Comparison of ENCODE assay signal across 8 cellular contexts in genomic region chr11:65546217-65546958, GRCh38. TPM values are rescaled to one million over a fixed set of nuclear protein-coding genes. Genes with fewer than 3 reads are reported as not detected.
DNase-seq lines count a peak whose midpoint lies in the region; ATAC-seq and TF ChIP-seq lines count a peak whose summit lies in the region.

No MANE protein-coding gene starts in this region.

- DNase-seq in CD1c-positive myeloid dendritic cell (ENCODE audit: extremely low spot score) (peak; percentile 95), HL-60 (ENCODE audit: low read depth in 1 of 2, low spot score in 1 of 2) (peak; percentile 85 to 93), left cardiac atrium (peak; percentile 86), gastrocnemius medialis (peak in 1 of 2 donors; percentile 61), osteocyte (ENCODE audit: extremely low spot score, unreplicated experiment) (no peak)
- DNase-seq in activated T-helper 1 cell treated with anti-CD3 and anti-CD28 coated beads, Interleukin-12 subunit alpha, Interleukin-12 subunit beta, Interleukin-2, Interleukin-4 antibody, amounts not matched to agents 30 ng/mL and 10 ng/mL and 1 ng/mL, durations not matched to agents 14 hours and 24 hours and 36 hours (ENCODE audit: low spot score), result peak; percentile 96

- peaks cover 44% of the 10 kb centered on the region for H3K4me1 Mint-ChIP-seq in activated T-helper 1 cell treated with anti-CD3 and anti-CD28 coated beads, Interleukin-12 subunit alpha, Interleukin-12 subunit beta, Interleukin-2, Interleukin-4 antibody, amounts not matched to agents 30 ng/mL and 10 ng/mL and 1 ng/mL, durations not matched to agents 14 hours and 24 hours and 36 hours (ENCODE audit: low read depth)
- H3K4me1 Mint-ChIP-seq in osteocyte (ENCODE audit: unreplicated experiment), result peaks cover 10% of the 10 kb centered on the region

- in situ Hi-C loops in gastrocnemius medialis (cut with MboI; ENCODE audit: low sequenced_read_pairs in 4 of 4), result no loop called here

- no peaks in the 10 kb centered on the region for H3K79me2 ChIP-seq in OCI-LY3 (ENCODE audit: low read length)

- H3K27me3 Mint-ChIP-seq in activated T-helper 1 cell treated with anti-CD3 and anti-CD28 coated beads, Interleukin-12 subunit alpha, Interleukin-12 subunit beta, Interleukin-2, Interleukin-4 antibody, amounts not matched to agents 30 ng/mL and 10 ng/mL and 1 ng/mL, durations not matched to agents 14 hours and 24 hours and 36 hours (ENCODE audit: insufficient read depth), result no peaks in the 10 kb centered on the region
- no peaks in the 10 kb centered on the region for H3K27me3 Mint-ChIP-seq in osteocyte (ENCODE audit: unreplicated experiment)

- no peaks in the 10 kb centered on the region for H4K20me1 ChIP-seq in OCI-LY3 (ENCODE audit: insufficient read depth, low read length)

- H3K4me3 ChIP-seq in HL-60 (replicated peaks; ENCODE audit: insufficient read depth, low read length) (peak overlapping the region; percentile 61), OCI-LY3 (ENCODE audit: low read length) (peak overlapping the region; percentile 80), gastrocnemius medialis (no peak overlapping the region)

- H3K36me3 ChIP-seq in OCI-LY3 (replicated peaks; ENCODE audit: low read depth, low read length) (no peaks in the 10 kb centered on the region), gastrocnemius medialis (peaks cover 0 to 6% of the 10 kb centered on the region in 2 donors)

- H3K4me1 ChIP-seq in OCI-LY3 (ENCODE audit: low read length) (peaks cover 10% of the 10 kb centered on the region), gastrocnemius medialis (peaks cover 2 to 4% of the 10 kb centered on the region in 2 donors)

- no peak for TF ChIP-seq POLR2A in gastrocnemius medialis (IDR thresholded peaks at IDR 0.05)

- TF ChIP-seq CTCF in HL-60 (IDR thresholded peaks at IDR 0.05; ENCODE audit: insufficient read depth, low read length) (no peak), OCI-LY3 (IDR thresholded peaks at IDR 0.05; ENCODE audit: low read depth, low read length) (no peak), gastrocnemius medialis (IDR thresholded peaks at IDR 0.05 in 4 of 5, conservative IDR thresholded peaks at IDR 0.05 in 1 of 5) (no peak), osteocyte (IDR thresholded peaks at IDR 0.05) (no peak)

- H3K4me2 ChIP-seq in OCI-LY3 (ENCODE audit: low read length), result peak overlapping the region; percentile 98

- H3K9ac ChIP-seq in OCI-LY3 (ENCODE audit: low read length), result peak overlapping the region; percentile 58

- H3K9me3 ChIP-seq in OCI-LY3 (ENCODE audit: insufficient read depth, low read length) (no peaks in the 10 kb centered on the region), gastrocnemius medialis (no peaks in the 10 kb centered on the region)

- H3K9me3 Mint-ChIP-seq in activated T-helper 1 cell treated with anti-CD3 and anti-CD28 coated beads, Interleukin-12 subunit alpha, Interleukin-12 subunit beta, Interleukin-2, Interleukin-4 antibody, amounts not matched to agents 30 ng/mL and 10 ng/mL and 1 ng/mL, durations not matched to agents 14 hours and 24 hours and 36 hours, result no peaks in the 10 kb centered on the region
- H3K9me3 Mint-ChIP-seq in osteocyte (ENCODE audit: unreplicated experiment), result no peaks in the 10 kb centered on the region

- H3K4me3 Mint-ChIP-seq in activated T-helper 1 cell treated with anti-CD3 and anti-CD28 coated beads, Interleukin-12 subunit alpha, Interleukin-12 subunit beta, Interleukin-2, Interleukin-4 antibody, amounts not matched to agents 30 ng/mL and 10 ng/mL and 1 ng/mL, durations not matched to agents 14 hours and 24 hours and 36 hours, result peak overlapping the region; percentile 76
- H3K4me3 Mint-ChIP-seq in osteocyte (ENCODE audit: unreplicated experiment), result no peak overlapping the region

- intact Hi-C loops in activated T-helper 1 cell treated with anti-CD3 and anti-CD28 coated beads, Interleukin-12 subunit alpha, Interleukin-12 subunit beta, Interleukin-2, Interleukin-4 antibody, amounts not matched to agents 30 ng/mL and 10 ng/mL and 1 ng/mL, durations not matched to agents 14 hours and 24 hours and 36 hours (cut with micrococcal nuclease), result loop anchor here (1.0 kb wide), 3 partner anchors 21 to 42 kb away; partner anchors contain the start of genes SCYL1 and ZNRD2
- intact Hi-C loops in left cardiac atrium (cut with DNase I), result loop anchor here in 1 of 2 donors (10.0 kb wide), 1 partner anchor 48 kb away; the partner anchor contains the start of gene KCNK7
- intact Hi-C loops in gastrocnemius medialis (cut with DNase I; ENCODE audit: low total_unique reads), result no loop called here

- peak overlapping the region; percentile 79 for H3K27ac Mint-ChIP-seq in activated T-helper 1 cell treated with anti-CD3 and anti-CD28 coated beads, Interleukin-12 subunit alpha, Interleukin-12 subunit beta, Interleukin-2, Interleukin-4 antibody, amounts not matched to agents 30 ng/mL and 10 ng/mL and 1 ng/mL, durations not matched to agents 14 hours and 24 hours and 36 hours
- no peak overlapping the region for H3K27ac Mint-ChIP-seq in osteocyte (ENCODE audit: unreplicated experiment)

- peak overlapping the region; percentile 28; the same call in 1 of the 2 replicates for H2AFZ ChIP-seq in OCI-LY3 (ENCODE audit: low read depth, low read length)

- H3K27me3 ChIP-seq in HL-60 (ENCODE audit: insufficient read depth, poor library complexity, severe bottlenecking), result no peaks in the 10 kb centered on the region
- H3K27me3 ChIP-seq in OCI-LY3 (ENCODE audit: low read depth, low read length), result peaks cover 23% of the 10 kb centered on the region
- H3K27me3 ChIP-seq in gastrocnemius medialis, result no peaks in the 10 kb centered on the region

- H3K27ac ChIP-seq in HL-60 (replicated peaks), result peak overlapping the region; percentile 14; the same call in 1 of the 2 replicates
- H3K27ac ChIP-seq in OCI-LY3 (ENCODE audit: low read length), result no peak overlapping the region
- H3K27ac ChIP-seq in gastrocnemius medialis, result peak overlapping the region in 1 of 4 donors; percentile 29

- H3K36me3 Mint-ChIP-seq in activated T-helper 1 cell treated with anti-CD3 and anti-CD28 coated beads, Interleukin-12 subunit alpha, Interleukin-12 subunit beta, Interleukin-2, Interleukin-4 antibody, amounts not matched to agents 30 ng/mL and 10 ng/mL and 1 ng/mL, durations not matched to agents 14 hours and 24 hours and 36 hours (ENCODE audit: low read depth), result peaks cover 39% of the 10 kb centered on the region
- peaks cover 51% of the 10 kb centered on the region for H3K36me3 Mint-ChIP-seq in osteocyte (ENCODE audit: unreplicated experiment)

- ATAC-seq in GM19438 (IDR thresholded peaks at IDR 0.05; ENCODE audit: low read depth, unreplicated experiment), result peak; percentile 73
- ATAC-seq in left cardiac atrium, result peak; percentile 90
- ATAC-seq in gastrocnemius medialis, result peak; percentile 11 to 37

RNA-seq across cellular contexts. Expression of gene LTBP3, which starts 11.8 kb away (rescaled TPM):
- total RNA-seq in activated T-helper 1 cell treated with anti-CD3 and anti-CD28 coated beads, Interleukin-12 subunit alpha, Interleukin-12 subunit beta, Interleukin-2, Interleukin-4 antibody, amounts not matched to agents 30 ng/mL and 10 ng/mL and 1 ng/mL, durations not matched to agents 14 hours and 24 hours and 36 hours, result 97.9 and 103 TPM in 2 replicates
- total RNA-seq in left cardiac atrium, result 10 to 100 TPM; 85.6 to 96.2 TPM
- 10 to 100 TPM; 18.5 to 56.6 (median 35.6) TPM for total RNA-seq in gastrocnemius medialis
- 219 and 256 TPM in 2 replicates for total RNA-seq in osteocyte

RNA-seq across cellular contexts. Expression of gene SCYL1, which starts 21.5 kb away (rescaled TPM):
- 103 and 109 TPM in 2 replicates for total RNA-seq in activated T-helper 1 cell treated with anti-CD3 and anti-CD28 coated beads, Interleukin-12 subunit alpha, Interleukin-12 subunit beta, Interleukin-2, Interleukin-4 antibody, amounts not matched to agents 30 ng/mL and 10 ng/mL and 1 ng/mL, durations not matched to agents 14 hours and 24 hours and 36 hours
- total RNA-seq in left cardiac atrium (10 to 100 TPM; 51.5 to 67.3 TPM), gastrocnemius medialis (100 to 1,000 TPM; 120 to 162 (median 133) TPM), osteocyte (103 and 104 TPM in 2 replicates)

RNA-seq across cellular contexts. Expression of gene ZNRD2, which starts 23.9 kb away (rescaled TPM):
- total RNA-seq in activated T-helper 1 cell treated with anti-CD3 and anti-CD28 coated beads, Interleukin-12 subunit alpha, Interleukin-12 subunit beta, Interleukin-2, Interleukin-4 antibody, amounts not matched to agents 30 ng/mL and 10 ng/mL and 1 ng/mL, durations not matched to agents 14 hours and 24 hours and 36 hours, result 94.6 and 96.9 TPM in 2 replicates
- total RNA-seq in left cardiac atrium (10 to 100 TPM; 24.6 to 35.0 TPM), gastrocnemius medialis (10 to 100 TPM; 54.7 to 99.4 (median 75.3) TPM), osteocyte (31.3 and 32.7 TPM in 2 replicates)

RNA-seq across cellular contexts. Expression of gene FAM89B, which starts 25.9 kb away (rescaled TPM):
- 50.4 and 50.6 TPM in 2 replicates for total RNA-seq in activated T-helper 1 cell treated with anti-CD3 and anti-CD28 coated beads, Interleukin-12 subunit alpha, Interleukin-12 subunit beta, Interleukin-2, Interleukin-4 antibody, amounts not matched to agents 30 ng/mL and 10 ng/mL and 1 ng/mL, durations not matched to agents 14 hours and 24 hours and 36 hours
- total RNA-seq in left cardiac atrium, result 10 to 100 TPM; 33.5 to 34.5 TPM
- total RNA-seq in gastrocnemius medialis, result 100 to 1,000 TPM in 3 of 4 donors, 10 to 100 TPM in 1; 86.6 to 154 (median 119) TPM
- total RNA-seq in osteocyte, result 84.2 and 92.1 TPM in 2 replicates

RNA-seq across cellular contexts. Expression of gene EHBP1L1, which starts 29.5 kb away (rescaled TPM):
- 168 and 178 TPM in 2 replicates for total RNA-seq in activated T-helper 1 cell treated with anti-CD3 and anti-CD28 coated beads, Interleukin-12 subunit alpha, Interleukin-12 subunit beta, Interleukin-2, Interleukin-4 antibody, amounts not matched to agents 30 ng/mL and 10 ng/mL and 1 ng/mL, durations not matched to agents 14 hours and 24 hours and 36 hours
- total RNA-seq in left cardiac atrium (10 to 100 TPM; 53.4 to 61.0 TPM), gastrocnemius medialis (100 to 1,000 TPM; 191 to 374 (median 250) TPM), osteocyte (39.7 and 42.6 TPM in 2 replicates)

Comparison
In these comparisons a context has a peak if more than half of its experiments do, and no peak if none do; other contexts are left out.
1. ATAC-seq: peak in every context shown above with its lines; median percentile 90 in left cardiac atrium; 73 in GM19438; 24 in gastrocnemius medialis.
2. H3K4me3 ChIP-seq: peak in HL-60 (single experiment) and OCI-LY3 (single experiment); none in gastrocnemius medialis (0 of 4).